1 cellular context compared by ENCODE assay signal in genomic region chr13:72760189-72760588, GRCh38.
TF ChIP-seq lines count a peak whose summit lies in the region.

No MANE protein-coding gene starts in this region.

TF ChIP-seq in GM12878, 131 proteins besides CTCF, POLR2A, EP300 and RAD21:
- no peak for TF ChIP-seq RCOR1 (conservative IDR thresholded peaks at IDR 0.05; ENCODE audit: low read depth, low read length)
